ENCODE assay signal across 14 cellular contexts in the genomic region with DNA sequence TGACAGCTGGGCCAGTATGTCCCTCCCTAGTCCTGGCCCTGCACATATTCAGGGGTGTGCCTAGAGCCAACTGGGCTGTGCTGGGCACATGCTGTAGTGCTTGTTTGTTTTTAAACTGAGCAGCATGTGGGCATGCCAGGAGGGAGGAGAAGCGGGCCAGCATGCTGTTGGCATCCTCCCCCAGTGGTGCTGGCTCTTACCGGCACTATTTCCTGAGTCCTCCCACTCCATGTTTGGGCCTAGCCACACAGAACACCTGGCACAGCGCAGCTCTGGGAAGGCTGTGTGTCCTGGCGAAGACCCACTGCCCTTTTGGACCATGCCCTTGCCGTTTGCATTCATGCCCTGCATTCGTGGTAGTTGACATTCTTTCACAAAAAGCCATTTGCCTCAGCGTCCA. TPM values are rescaled to one million over a fixed set of nuclear protein-coding genes. Genes with fewer than 3 reads are reported as not detected.
DNase-seq lines count a peak whose midpoint lies in the region; ATAC-seq and TF ChIP-seq lines count a peak whose summit lies in the region.
"Had no signal": no experiment of that assay in that cellular context is flagged by ENCODE, and none has a peak within 500 bp of the region (broad histone marks: within the 10 kb centered on the region; RNA-seq: fewer than 3 reads in every experiment).

No MANE protein-coding gene starts in this region.

- ATAC-seq in CD8-positive, alpha-beta T cell: no peak
- ATAC-seq in Right ventricle myocardium superior (ENCODE audit: poor library complexity): peak; percentile 97
- ATAC-seq in omental fat pad (ENCODE audit: low FRiP score): peak; percentile 29
- ATAC-seq in HG03342 (IDR thresholded peaks at IDR 0.05; ENCODE audit: unreplicated experiment): no peak
- no peak for ATAC-seq in naive thymus-derived CD4-positive, alpha-beta T cell

- H3K9me3 ChIP-seq in CD8-positive, alpha-beta T cell (ENCODE audit: low read length): no peaks in the 10 kb centered on the region
- H3K9me3 ChIP-seq in naive thymus-derived CD4-positive, alpha-beta T cell (ENCODE audit: control insufficient read depth in 2 of 3, low read length in 3 of 3): no peaks in the 10 kb centered on the region
- H3K9me3 ChIP-seq: ovary had no signal

- intact Hi-C loops in CD8-positive, alpha-beta T cell (cut with DNase I, micrococcal nuclease): no loop called here
- intact Hi-C loops in Right ventricle myocardium superior (cut with DNase I): no loop called here
- intact Hi-C loops in naive thymus-derived CD4-positive, alpha-beta T cell (cut with micrococcal nuclease): no loop called here

- H3K36me3 Mint-ChIP-seq in CD8-positive, alpha-beta T cell: peaks cover 97% of the 10 kb centered on the region
- H3K36me3 Mint-ChIP-seq in naive thymus-derived CD4-positive, alpha-beta T cell: peaks cover 9 to 82% (median 47%) of the 10 kb centered on the region in 5 donors

- H3K4me1 ChIP-seq in CD8-positive, alpha-beta T cell (ENCODE audit: insufficient read depth, low read length): peaks cover 40% of the 10 kb centered on the region
- peaks cover 3 to 48% of the 10 kb centered on the region in 2 donors for H3K4me1 ChIP-seq in naive thymus-derived CD4-positive, alpha-beta T cell (ENCODE audit: control insufficient read depth in 2 of 2, insufficient read depth in 2 of 2, low read length in 2 of 2)

- H3K27me3 ChIP-seq in CD8-positive, alpha-beta T cell (ENCODE audit: insufficient read depth, low read length): no peaks in the 10 kb centered on the region
- no peaks in the 10 kb centered on the region for H3K27me3 ChIP-seq in naive thymus-derived CD4-positive, alpha-beta T cell (ENCODE audit: control insufficient read depth in 2 of 2, insufficient read depth in 2 of 2, low read length in 2 of 2)
- H3K27me3 ChIP-seq: ovary had no signal

- peaks cover 2% of the 10 kb centered on the region for H3K9me3 Mint-ChIP-seq in CD8-positive, alpha-beta T cell
- peaks cover 0 to 5% (median 0%) of the 10 kb centered on the region in 11 donors for H3K9me3 Mint-ChIP-seq in naive thymus-derived CD4-positive, alpha-beta T cell

- POLR2A ChIA-PET in CD8-positive, alpha-beta T cell (lab: Charles Lee): no interaction called here
- POLR2A ChIA-PET in naive thymus-derived CD4-positive, alpha-beta T cell (lab: Charles Lee): interaction anchor here (0.9 kb wide), 1 partner anchor 23 kb away, joined by 4 read pairs; a partner anchor contains a TSS

- DNase-seq in CD8-positive, alpha-beta T cell: no peak
- DNase-seq in Right ventricle myocardium superior: peak; percentile 83
- DNase-seq in omental fat pad (ENCODE audit: low spot score): no peak
- no peak for DNase-seq in naive thymus-derived CD4-positive, alpha-beta T cell
- DNase-seq in NCI-H526 (lab: John Stamatoyannopoulos, UW): no peak
- DNase-seq: activated CD4-positive, alpha-beta memory T cell treated with anti-CD3 and anti-CD28 coated beads for 36 hours; activated naive CD4-positive, alpha-beta T cell; Calu3; H7; mammary epithelial cell; NCI-H187 treated with DMSO at 0.1 percent for 48 hours had no signal

- H3K27ac Mint-ChIP-seq in CD8-positive, alpha-beta T cell: peak overlapping the region; percentile 91
- no peak overlapping the region for H3K27ac Mint-ChIP-seq in naive thymus-derived CD4-positive, alpha-beta T cell

- H3K4me3 ChIP-seq in CD8-positive, alpha-beta T cell (ENCODE audit: low read depth, low read length): no peak overlapping the region
- H3K4me3 ChIP-seq in naive thymus-derived CD4-positive, alpha-beta T cell (ENCODE audit: low read length): no peak overlapping the region
- H3K4me3 ChIP-seq: ovary had no signal

- H3K27me3 Mint-ChIP-seq in CD8-positive, alpha-beta T cell (ENCODE audit: low read depth): no peaks in the 10 kb centered on the region
- H3K27me3 Mint-ChIP-seq in naive thymus-derived CD4-positive, alpha-beta T cell: no peaks in the 10 kb centered on the region
- H3K27me3 Mint-ChIP-seq: activated CD4-positive, alpha-beta memory T cell treated with anti-CD3 and anti-CD28 coated beads for 36 hours had no signal

- no peak overlapping the region for H3K4me3 Mint-ChIP-seq in CD8-positive, alpha-beta T cell
- H3K4me3 Mint-ChIP-seq in naive thymus-derived CD4-positive, alpha-beta T cell: no peak overlapping the region
- H3K4me3 Mint-ChIP-seq: activated CD4-positive, alpha-beta memory T cell treated with anti-CD3 and anti-CD28 coated beads for 36 hours had no signal

- TF ChIP-seq CTCF in CD8-positive, alpha-beta T cell (IDR thresholded peaks at IDR 0.05): no peak
- TF ChIP-seq CTCF in omental fat pad (IDR thresholded peaks at IDR 0.05): no peak

- CTCF ChIA-PET in CD8-positive, alpha-beta T cell (lab: Charles Lee): interaction anchor here (6.9 kb wide), 1 partner anchor 18 kb away, joined by 26 read pairs; no protein-coding TSS in a partner anchor
- CTCF ChIA-PET in naive thymus-derived CD4-positive, alpha-beta T cell (lab: Charles Lee): no interaction called here

- peaks cover 56% of the 10 kb centered on the region for H3K4me1 Mint-ChIP-seq in CD8-positive, alpha-beta T cell (ENCODE audit: low read depth)
- H3K4me1 Mint-ChIP-seq in naive thymus-derived CD4-positive, alpha-beta T cell: peaks cover 5 to 21% (median 10%) of the 10 kb centered on the region in 7 donors

- H3K36me3 ChIP-seq in CD8-positive, alpha-beta T cell (ENCODE audit: insufficient read depth, low read length): peaks cover 49% of the 10 kb centered on the region
- H3K36me3 ChIP-seq in naive thymus-derived CD4-positive, alpha-beta T cell (ENCODE audit: control insufficient read depth in 2 of 3, insufficient read depth in 3 of 3, low read length in 3 of 3): peaks cover 11 to 91% (median 42%) of the 10 kb centered on the region in 3 experiments
- H3K36me3 ChIP-seq: ovary had no signal

- no peak overlapping the region for H3K27ac ChIP-seq in CD8-positive, alpha-beta T cell (ENCODE audit: low read depth, low read length)
- no peak overlapping the region for H3K27ac ChIP-seq in naive thymus-derived CD4-positive, alpha-beta T cell (ENCODE audit: low read depth, low read length)
- H3K27ac ChIP-seq: ovary had no signal

RNA-seq across cellular contexts. Expression of a gene that starts 13.4 kb away (rescaled TPM):
- total RNA-seq in CD8-positive, alpha-beta T cell: 10 to 100 TPM; 16.9 to 22.1 TPM
- total RNA-seq in Right ventricle myocardium superior: 15.4 TPM
- total RNA-seq in omental fat pad: 10 to 100 TPM; 16.9 to 33.5 (median 24.1) TPM
- 10 to 100 TPM; 33.4 to 63.6 (median 41.1) TPM for total RNA-seq in naive thymus-derived CD4-positive, alpha-beta T cell
- polyA plus RNA-seq in naive thymus-derived CD4-positive, alpha-beta T cell: 1 to 10 TPM; 4.1 to 6.1 TPM

RNA-seq across cellular contexts. Expression of a gene that starts 22.5 kb away (rescaled TPM):
- 10 to 100 TPM; 61.5 to 66.2 TPM for total RNA-seq in CD8-positive, alpha-beta T cell
- total RNA-seq in Right ventricle myocardium superior: 32.7 TPM
- total RNA-seq in omental fat pad: 100 to 1,000 TPM; 146 to 285 (median 159) TPM
- total RNA-seq in naive thymus-derived CD4-positive, alpha-beta T cell: 100 to 1,000 TPM in 1 of 5 experiments, 10 to 100 TPM in 4; 50.4 to 224 (median 74.8) TPM
- polyA plus RNA-seq in naive thymus-derived CD4-positive, alpha-beta T cell: 10 to 100 TPM; 86.1 to 90.6 TPM

RNA-seq across cellular contexts. Expression of a gene that starts 23.6 kb away (rescaled TPM):
- total RNA-seq in CD8-positive, alpha-beta T cell: 10 to 100 TPM; 57.8 to 62.8 TPM
- total RNA-seq in Right ventricle myocardium superior (21.9 TPM), omental fat pad (10 to 100 TPM; 32.4 to 58.5 (median 49.0) TPM)
- 100 to 1,000 TPM in 2 of 5 experiments, 10 to 100 TPM in 3; 92.0 to 134 (median 95.8) TPM for total RNA-seq in naive thymus-derived CD4-positive, alpha-beta T cell
- 10 to 100 TPM; 30.0 to 44.5 TPM for polyA plus RNA-seq in naive thymus-derived CD4-positive, alpha-beta T cell

RNA-seq across cellular contexts. Expression of a gene that starts 38.2 kb away (rescaled TPM):
- total RNA-seq in CD8-positive, alpha-beta T cell: 10 to 100 TPM; 39.3 to 43.4 TPM
- total RNA-seq in Right ventricle myocardium superior (39.2 TPM), omental fat pad (10 to 100 TPM in 3 of 4 donors, 1 to 10 TPM in 1; 9.5 to 23.3 (median 16.4) TPM)
- 10 to 100 TPM; 63.4 to 88.5 (median 79.2) TPM for total RNA-seq in naive thymus-derived CD4-positive, alpha-beta T cell
- polyA plus RNA-seq in naive thymus-derived CD4-positive, alpha-beta T cell: 1 to 10 TPM in 1 of 2 donors, under 1 TPM in 1; 0.95 to 4.3 TPM

RNA-seq across cellular contexts. Expression of a gene that starts 57.4 kb away (rescaled TPM):
- not detected for total RNA-seq in CD8-positive, alpha-beta T cell
- total RNA-seq in Right ventricle myocardium superior (0.30 TPM), omental fat pad (1 to 10 TPM in 1 of 4 donors, under 1 TPM in 2, not detected in 1; 0.28 to 1.8 (median 0.56) TPM)
- not detected for total RNA-seq in naive thymus-derived CD4-positive, alpha-beta T cell
- not detected for polyA plus RNA-seq in naive thymus-derived CD4-positive, alpha-beta T cell
- total RNA-seq: Calu3, epithelial cell of proximal tubule, H7 had no signal

Comparison
In these comparisons a context has a peak if more than half of its experiments do, and no peak if none do; other contexts are left out.
1. ATAC-seq: peak in Right ventricle myocardium superior (single experiment) and omental fat pad (single experiment); none in CD8-positive, alpha-beta T cell (single experiment), HG03342 (single experiment) and naive thymus-derived CD4-positive, alpha-beta T cell (single experiment).